In genomic region chr19:46963093-46963734, GRCh38 we compare ENCODE assay signal across 9 cellular contexts. TPM values are rescaled to one million over a fixed set of nuclear protein-coding genes. Genes with fewer than 3 reads are reported as not detected.
DNase-seq lines count a peak whose midpoint lies in the region; ATAC-seq and TF ChIP-seq lines count a peak whose summit lies in the region.
"Had no signal": no experiment of that assay in that cellular context is flagged by ENCODE, and none has a peak within 500 bp of the region (broad histone marks: within the 10 kb centered on the region; RNA-seq: fewer than 3 reads in every experiment).

No MANE protein-coding gene starts in this region.

- H3K27ac ChIP-seq in left ventricle myocardium inferior (replicated peaks), result peak overlapping the region; percentile 20
- peak overlapping the region; percentile 83 for H3K27ac ChIP-seq in fibroblast of lung (ENCODE audit: insufficient read depth, low read length)
- peak overlapping the region; percentile 33 for H3K27ac ChIP-seq in substantia nigra (ENCODE audit: low read depth, low read length, poor library complexity, severe bottlenecking)
- H3K27ac ChIP-seq: esophagus muscularis mucosa had no signal

- no peaks in the 10 kb centered on the region for H3K27me3 Mint-ChIP-seq in T-helper 2 cell treated with Interferon-gamma antibody and Interleukin-4, amounts not matched to agents 5 μg/mL and 100 μg/mL, for 36 hours (ENCODE audit: low read depth)

- intact Hi-C loops in left ventricle myocardium inferior (cut with micrococcal nuclease), result no loop called here
- intact Hi-C loops in cardiac septum (cut with DNase I), result no loop called here

- H3K4me1 ChIP-seq in left ventricle myocardium inferior (peaks cover 52% of the 10 kb centered on the region), fibroblast of lung (ENCODE audit: control insufficient read depth, extremely low read depth, insufficient read depth, low read length) (peaks cover 14% of the 10 kb centered on the region)

- ATAC-seq in HG02642 (IDR thresholded peaks at IDR 0.05; ENCODE audit: poor library complexity, unreplicated experiment), result no peak

- H3K4me2 ChIP-seq in fibroblast of lung (ENCODE audit: extremely low read depth, insufficient read depth, low read length), result peak overlapping the region; percentile 13

- H3K27me3 ChIP-seq in left ventricle myocardium inferior (ENCODE audit: low read depth) (no peaks in the 10 kb centered on the region), fibroblast of lung (ENCODE audit: control insufficient read depth, insufficient read depth, low read length) (no peaks in the 10 kb centered on the region)
- H3K27me3 ChIP-seq: esophagus muscularis mucosa had no signal

- peaks cover 47% of the 10 kb centered on the region for H3K4me1 Mint-ChIP-seq in T-helper 2 cell treated with Interferon-gamma antibody and Interleukin-4, amounts not matched to agents 5 μg/mL and 100 μg/mL, for 36 hours (ENCODE audit: low read depth)

- peak overlapping the region; percentile 55 for H3K4me3 Mint-ChIP-seq in T-helper 2 cell treated with Interferon-gamma antibody and Interleukin-4, amounts not matched to agents 5 μg/mL and 100 μg/mL, for 36 hours

- TF ChIP-seq CTCF in left ventricle myocardium inferior (IDR thresholded peaks at IDR 0.05; ENCODE audit: borderline replicate concordance) (no peak), fibroblast of lung (conservative IDR thresholded peaks at IDR 0.05 in 1 of 2, IDR thresholded peaks at IDR 0.05 in 1 of 2; ENCODE audit: low read depth in 1 of 2, low read length in 2 of 2) (no peak)

- no peaks in the 10 kb centered on the region for H4K20me1 ChIP-seq in fibroblast of lung (ENCODE audit: control insufficient read depth, extremely low read depth, insufficient read depth, low read length)

- H3K9ac ChIP-seq in fibroblast of lung (ENCODE audit: insufficient read depth, low read length), result no peak overlapping the region

- no peak overlapping the region for H2AFZ ChIP-seq in fibroblast of lung (ENCODE audit: low read length)

- H3K36me3 ChIP-seq in left ventricle myocardium inferior (no peaks in the 10 kb centered on the region), fibroblast of lung (ENCODE audit: control insufficient read depth, insufficient read depth, low read length) (no peaks in the 10 kb centered on the region)
- H3K36me3 ChIP-seq: esophagus muscularis mucosa had no signal

- H3K4me3 ChIP-seq in left ventricle myocardium inferior (no peak overlapping the region), fibroblast of lung (replicated peaks in 1 of 4; ENCODE audit: control extremely low read depth in 1 of 4, insufficient read depth in 1 of 4, low read depth in 3 of 4, low read length in 4 of 4) (no peak overlapping the region)
- H3K4me3 ChIP-seq: esophagus muscularis mucosa had no signal

- H3K9me3 Mint-ChIP-seq in T-helper 2 cell treated with Interferon-gamma antibody and Interleukin-4, amounts not matched to agents 5 μg/mL and 100 μg/mL, for 36 hours, result no peaks in the 10 kb centered on the region

- peaks cover 37% of the 10 kb centered on the region for H3K36me3 Mint-ChIP-seq in T-helper 2 cell treated with Interferon-gamma antibody and Interleukin-4, amounts not matched to agents 5 μg/mL and 100 μg/mL, for 36 hours (ENCODE audit: low read depth)

- H3K9me3 ChIP-seq in left ventricle myocardium inferior (replicated peaks) (no peaks in the 10 kb centered on the region), fibroblast of lung (ENCODE audit: control insufficient read depth, insufficient read depth, low read depth, low read length) (no peaks in the 10 kb centered on the region)
- H3K9me3 ChIP-seq: esophagus muscularis mucosa had no signal

- H3K79me2 ChIP-seq in fibroblast of lung (ENCODE audit: control insufficient read depth, insufficient read depth, low read length), result peaks cover 5% of the 10 kb centered on the region

- DNase-seq in left ventricle myocardium inferior, result no peak
- DNase-seq in cardiac septum (ENCODE audit: low spot score), result no peak
- peak; percentile 20 for DNase-seq in T-helper 2 cell treated with Interferon-gamma antibody and Interleukin-4, amounts not matched to agents 5 μg/mL and 100 μg/mL, for 36 hours (ENCODE audit: low spot score)
- DNase-seq in fibroblast of lung (ENCODE audit: low read depth in 2 of 2), result peak; percentile 69 to 96
- DNase-seq in substantia nigra (lab: John Stamatoyannopoulos, UW), result no peak
- no peak for DNase-seq in Ammon's horn (ENCODE audit: low spot score)
- no peak for DNase-seq in NCI-H446 (lab: John Stamatoyannopoulos, UW)

- peak overlapping the region; percentile 81 for H3K27ac Mint-ChIP-seq in T-helper 2 cell treated with Interferon-gamma antibody and Interleukin-4, amounts not matched to agents 5 μg/mL and 100 μg/mL, for 36 hours

RNA-seq across cellular contexts. Expression of gene NPAS1, which starts 56.4 kb away (rescaled TPM):
- total RNA-seq in left ventricle myocardium inferior (not detected), cardiac septum (0.54 TPM), fibroblast of lung (0.26 and 0.33 TPM in 2 replicates)
- 0.22 and 0.34 TPM in 2 replicates for polyA plus RNA-seq in fibroblast of lung
- polyA plus RNA-seq in fibroblast of lung (2012), result 0.84 and 0.88 TPM in 2 replicates
- polyA minus RNA-seq in fibroblast of lung (ENCODE audit: low replicate concordance), result 0.44 and 0.71 TPM in 2 replicates

Comparison
In these comparisons a context has a peak if more than half of its experiments do, and no peak if none do; other contexts are left out.
1. DNase-seq: peak in T-helper 2 cell treated with Interferon-gamma antibody and Interleukin-4, amounts not matched to agents 5 μg/mL and 100 μg/mL, for 36 hours (single experiment) and fibroblast of lung (2 of 2); none in left ventricle myocardium inferior (single experiment), cardiac septum (single experiment), substantia nigra (0 of 49), Ammon's horn (single experiment) and NCI-H446 (0 of 2).
2. H3K27ac ChIP-seq: peak in every context shown above with its lines; median percentile 83 in fibroblast of lung; 33 in substantia nigra; 20 in left ventricle myocardium inferior.